ENCODE assay signal across 10 cellular contexts in genomic region chr7:2613926-2614613, GRCh38. TPM values are rescaled to one million over a fixed set of nuclear protein-coding genes. Genes with fewer than 3 reads are reported as not detected.
DNase-seq lines count a peak whose midpoint lies in the region; ATAC-seq and TF ChIP-seq lines count a peak whose summit lies in the region.
"Had no signal": no experiment of that assay in that cellular context is flagged by ENCODE, and none has a peak within 500 bp of the region (broad histone marks: within the 10 kb centered on the region; RNA-seq: fewer than 3 reads in every experiment).

No MANE protein-coding gene starts in this region.

- DNase-seq in AG08395 (ENCODE audit: low spot score) (peak; percentile 79), NCI-H1694 treated with DMSO at 0.1 percent for 48 hours (lab: John Stamatoyannopoulos, UW) (peak; percentile 57), coronary artery (ENCODE audit: low spot score) (peak; percentile 97), mesothelial cell of epicardium (ENCODE audit: low spot score in 2 of 2, unreplicated experiment in 2 of 2) (no peak), left colon (no peak), NCI-H510A treated with DMSO at 0.1 percent for 48 hours (lab: John Stamatoyannopoulos, UW) (no peak)
- no peak for DNase-seq in activated CD8-positive, alpha-beta memory T cell treated with anti-CD3 and anti-CD28 coated beads for 24 hours
- DNase-seq: WERI-Rb-1 had no signal

- intact Hi-C loops in left colon (cut with DNase I, micrococcal nuclease) = no loop called here

- no peaks in the 10 kb centered on the region for H3K9me3 Mint-ChIP-seq in mesothelial cell of epicardium
- H3K9me3 Mint-ChIP-seq: stimulated activated memory B cell treated with anti-CD40 and anti-IgM and Interleukin-4, amounts not matched to agents 10 μg/mL and 1 μg/mL and 100 μg/mL, for 72 hours had no signal

- peak overlapping the region; percentile 32 for H3K4me3 ChIP-seq in coronary artery

- H3K27ac Mint-ChIP-seq in mesothelial cell of epicardium = peak overlapping the region; percentile 48

- TF ChIP-seq CTCF in coronary artery (IDR thresholded peaks at IDR 0.05) (no peak), mesothelial cell of epicardium (IDR thresholded peaks at IDR 0.05; ENCODE audit: unreplicated experiment) (no peak)

- H3K27ac ChIP-seq in coronary artery = peak overlapping the region; percentile 86 to 90
- H3K27ac ChIP-seq: WERI-Rb-1 had no signal

- no peak overlapping the region for H3K4me3 Mint-ChIP-seq in mesothelial cell of epicardium
- H3K4me3 Mint-ChIP-seq: stimulated activated memory B cell treated with anti-CD40 and anti-IgM and Interleukin-4, amounts not matched to agents 10 μg/mL and 1 μg/mL and 100 μg/mL, for 72 hours had no signal

- peaks cover 3% of the 10 kb centered on the region for H3K36me3 Mint-ChIP-seq in mesothelial cell of epicardium
- H3K36me3 Mint-ChIP-seq: stimulated activated memory B cell treated with anti-CD40 and anti-IgM and Interleukin-4, amounts not matched to agents 10 μg/mL and 1 μg/mL and 100 μg/mL, for 72 hours had no signal

- H3K27me3 Mint-ChIP-seq in mesothelial cell of epicardium (ENCODE audit: low read depth) = no peaks in the 10 kb centered on the region

- ATAC-seq in HG03439 (IDR thresholded peaks at IDR 0.05; ENCODE audit: unreplicated experiment) = no peak
- ATAC-seq in left colon = no peak
- ATAC-seq: stimulated activated memory B cell treated with anti-CD40 and anti-IgM and Interleukin-4, amounts not matched to agents 10 μg/mL and 1 μg/mL and 100 μg/mL, for 72 hours had no signal

- peaks cover 41% of the 10 kb centered on the region for H3K4me1 Mint-ChIP-seq in mesothelial cell of epicardium

RNA-seq across cellular contexts. Expression of gene TTYH3, which starts 17.7 kb away (rescaled TPM):
- total RNA-seq in mesothelial cell of epicardium (282 to 296 TPM (median 282 TPM) in 3 replicates), left colon (10 to 100 TPM; 31.3 to 51.0 TPM)

RNA-seq across cellular contexts. Expression of gene IQCE, which starts 55.3 kb away (rescaled TPM):
- total RNA-seq in mesothelial cell of epicardium (26.6 to 29.6 TPM (median 26.6 TPM) in 3 replicates), left colon (10 to 100 TPM; 28.5 to 30.5 TPM)

RNA-seq across cellular contexts. Expression of gene BRAT1, which starts 58.7 kb away (rescaled TPM):
- total RNA-seq in mesothelial cell of epicardium = 44.2 to 47.6 TPM (median 46.8 TPM) in 3 replicates
- total RNA-seq in left colon = 10 to 100 TPM; 21.8 to 21.9 TPM

Comparison
In these comparisons a context has a peak if more than half of its experiments do, and no peak if none do; other contexts are left out.
1. DNase-seq: peak in AG08395 (single experiment), NCI-H1694 treated with DMSO at 0.1 percent for 48 hours (single experiment) and coronary artery (single experiment); none in mesothelial cell of epicardium (0 of 2), left colon (0 of 2), NCI-H510A treated with DMSO at 0.1 percent for 48 hours (single experiment) and activated CD8-positive, alpha-beta memory T cell treated with anti-CD3 and anti-CD28 coated beads for 24 hours (single experiment).